8 cellular contexts compared by ENCODE assay signal in genomic region chr10:69389827-69390490, GRCh38. TPM values are rescaled to one million over a fixed set of nuclear protein-coding genes. Genes with fewer than 3 reads are reported as not detected.
A peak's percentile ranks its signal among the peaks of the same experiment; 100 is the strongest.
DNase-seq lines count a peak whose midpoint lies in the region; ATAC-seq and TF ChIP-seq lines count a peak whose summit lies in the region.

No MANE protein-coding gene starts in this region.

- POLR2A ChIA-PET in T-cell (lab: Charles Lee) = no interaction called here

- TF ChIP-seq POLR2A in breast epithelium (IDR thresholded peaks at IDR 0.05) = no peak

- H3K27ac ChIP-seq in breast epithelium = no peak overlapping the region

- peaks cover 15 to 31% (median 18%) of the 10 kb centered on the region in 3 donors for H3K4me1 Mint-ChIP-seq in T-cell
- H3K4me1 Mint-ChIP-seq in type B pancreatic cell (ENCODE audit: unreplicated experiment) = peaks cover 5% of the 10 kb centered on the region

- H3K4me3 Mint-ChIP-seq in T-cell = no peak overlapping the region
- H3K4me3 Mint-ChIP-seq in type B pancreatic cell = no peak overlapping the region

- in situ Hi-C loops in T47D (cut with HindIII; ENCODE audit: low pct_unique_long_range_greater_than_20kb, low sequenced_read_pairs) = no loop called here

- TF ChIP-seq CTCF in breast epithelium (IDR thresholded peaks at IDR 0.05) = no peak
- no peak for TF ChIP-seq CTCF in fibroblast of villous mesenchyme (IDR thresholded peaks at IDR 0.05; ENCODE audit: insufficient read depth, low read depth, low read length)
- no peak for TF ChIP-seq CTCF in type B pancreatic cell (conservative IDR thresholded peaks at IDR 0.05)

- H3K27ac Mint-ChIP-seq in T-cell (peak overlapping the region; percentile 74 to 83), type B pancreatic cell (peak overlapping the region; percentile 55)

- H3K4me1 ChIP-seq in breast epithelium = no peaks in the 10 kb centered on the region

- intact Hi-C loops in breast epithelium (cut with DNase I; ENCODE audit: low total_unique reads) = loop anchor here (5.0 kb wide), 1 partner anchor 588 kb away; no protein-coding TSS in a partner anchor

- H3K36me3 Mint-ChIP-seq in T-cell (peaks cover 60% of the 10 kb centered on the region), type B pancreatic cell (peaks cover 22% of the 10 kb centered on the region)

- H3K27me3 ChIP-seq in breast epithelium = no peaks in the 10 kb centered on the region

- H3K9me3 ChIP-seq in breast epithelium = no peaks in the 10 kb centered on the region

- CTCF ChIA-PET in T-cell (lab: Charles Lee) = interaction anchor here (0.7 to 1.8 kb wide), 5 partner anchors 9 to 153 kb away, joined by 3 to 11 read pairs (median 3); no protein-coding TSS in a partner anchor

- no peaks in the 10 kb centered on the region for H3K36me3 ChIP-seq in breast epithelium

- no peaks in the 10 kb centered on the region for H3K9me3 Mint-ChIP-seq in T-cell
- H3K9me3 Mint-ChIP-seq in type B pancreatic cell = no peaks in the 10 kb centered on the region

- ATAC-seq in T-cell (replicated peaks in 1 of 4) = peak in 1 of 4 experiments; percentile 25
- ATAC-seq in GM19452 (IDR thresholded peaks at IDR 0.05; ENCODE audit: unreplicated experiment) = no peak

- H3K4me3 ChIP-seq in breast epithelium = no peak overlapping the region
- H3K4me3 ChIP-seq in fibroblast of villous mesenchyme (ENCODE audit: low read depth, low read length) = no peak overlapping the region

- DNase-seq in T47D (ENCODE audit: low read depth in 1 of 2, low spot score in 1 of 2) (peak; percentile 36 to 52), breast epithelium (ENCODE audit: low spot score in 2 of 2) (no peak), T-cell (no peak), fibroblast of villous mesenchyme (ENCODE audit: low read depth) (peak; percentile 52), type B pancreatic cell (ENCODE audit: extremely low spot score, unreplicated experiment) (no peak), GM19238 (ENCODE audit: insufficient read length, low spot score) (no peak)
- DNase-seq in activated CD4-positive, CD25-positive, alpha-beta regulatory T cell treated with anti-CD3 and anti-CD28 coated beads, Interleukin-2, amount 50 U/mL, for 72 hours = no peak

- H3K27me3 Mint-ChIP-seq in T-cell (no peaks in the 10 kb centered on the region), type B pancreatic cell (no peaks in the 10 kb centered on the region)

RNA-seq across cellular contexts. Expression of gene TACR2, which starts 26.8 kb away (rescaled TPM):
- 1 to 10 TPM in 1 of 3 donors, under 1 TPM in 2; 0.66 to 3.2 (median 0.73) TPM for total RNA-seq in breast epithelium
- total RNA-seq in T-cell = not detected
- under 0.01 TPM in 1 of 2 replicates, not detected in the other for total RNA-seq in fibroblast of villous mesenchyme
- total RNA-seq in type B pancreatic cell (ENCODE audit: low replicate concordance) = not detected in 2 replicates

Comparison
In these comparisons a context has a peak if more than half of its experiments do, and no peak if none do; other contexts are left out.
1. DNase-seq: peak in T47D (2 of 2) and fibroblast of villous mesenchyme (single experiment); none in breast epithelium (0 of 2), T-cell (0 of 34), type B pancreatic cell (single experiment), GM19238 (single experiment) and activated CD4-positive, CD25-positive, alpha-beta regulatory T cell treated with anti-CD3 and anti-CD28 coated beads, Interleukin-2, amount 50 U/mL, for 72 hours (single experiment).